ENCODE assay signal across 1 cellular context in the genomic region with DNA sequence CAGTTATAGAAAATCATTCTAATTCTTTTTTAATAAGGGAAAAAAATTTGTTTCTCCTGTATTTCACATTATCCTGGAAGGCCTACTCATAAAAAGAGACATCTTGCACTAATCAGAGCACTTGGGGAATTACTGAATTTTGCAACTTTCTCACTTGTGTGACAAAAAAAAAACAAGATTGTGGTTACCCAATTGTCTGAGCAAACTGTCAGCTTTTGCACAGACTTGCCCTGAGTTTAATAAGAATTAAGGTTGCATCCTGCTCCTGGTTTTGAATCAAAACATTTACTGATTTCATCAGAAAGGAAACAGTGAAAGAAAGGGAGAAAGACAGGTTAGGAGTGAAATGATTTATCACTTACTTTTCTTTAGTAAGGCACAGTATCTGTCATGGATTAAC.
TF ChIP-seq lines count a peak whose summit lies in the region.

No MANE protein-coding gene starts in this region.

TF ChIP-seq in IMR-90, 13 proteins besides CTCF, POLR2A, EP300 and RAD21:
- TF ChIP-seq SMC3 (IDR thresholded peaks at IDR 0.05; ENCODE audit: low read depth, low read length) (no peak), CEBPB (IDR thresholded peaks at IDR 0.05; ENCODE audit: low read depth, low read length) (peak; percentile 73)
